In the genomic region with DNA sequence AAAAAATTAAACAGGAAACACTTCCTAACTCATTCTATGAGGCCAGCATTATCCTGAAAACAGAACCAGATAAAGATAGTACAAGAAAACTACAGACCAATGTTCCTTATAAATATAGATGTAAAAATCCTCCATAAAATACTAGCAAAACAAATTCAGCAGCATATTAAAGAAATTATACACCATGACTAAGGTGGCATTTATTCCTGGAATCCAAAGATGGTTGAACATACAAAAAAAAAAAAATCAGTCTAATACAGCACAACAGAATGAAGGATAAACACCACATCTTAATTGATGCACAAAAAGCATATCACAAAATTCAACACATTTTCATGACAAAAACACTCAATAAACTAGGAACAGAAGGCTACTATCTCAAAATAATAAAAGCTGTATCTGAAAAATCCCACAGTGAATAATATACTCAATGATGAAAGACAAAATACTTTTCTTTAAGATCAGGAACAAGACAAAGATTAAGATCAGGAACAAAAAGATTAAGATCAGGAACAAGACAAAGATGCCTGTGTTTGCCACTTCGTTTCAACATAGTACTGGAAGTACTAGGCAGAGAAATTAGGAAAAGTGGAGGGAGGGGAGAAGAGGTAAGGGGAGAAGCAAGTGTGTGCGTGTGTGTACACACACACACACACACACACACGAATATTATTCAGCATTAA, we compare ENCODE assay signal across 1 cellular context.
TF ChIP-seq lines count a peak whose summit lies in the region.

No MANE protein-coding gene starts in this region.

TF ChIP-seq in HepG2, 621 proteins besides CTCF, POLR2A, EP300 and RAD21:
- TF ChIP-seq, protein P1, sequence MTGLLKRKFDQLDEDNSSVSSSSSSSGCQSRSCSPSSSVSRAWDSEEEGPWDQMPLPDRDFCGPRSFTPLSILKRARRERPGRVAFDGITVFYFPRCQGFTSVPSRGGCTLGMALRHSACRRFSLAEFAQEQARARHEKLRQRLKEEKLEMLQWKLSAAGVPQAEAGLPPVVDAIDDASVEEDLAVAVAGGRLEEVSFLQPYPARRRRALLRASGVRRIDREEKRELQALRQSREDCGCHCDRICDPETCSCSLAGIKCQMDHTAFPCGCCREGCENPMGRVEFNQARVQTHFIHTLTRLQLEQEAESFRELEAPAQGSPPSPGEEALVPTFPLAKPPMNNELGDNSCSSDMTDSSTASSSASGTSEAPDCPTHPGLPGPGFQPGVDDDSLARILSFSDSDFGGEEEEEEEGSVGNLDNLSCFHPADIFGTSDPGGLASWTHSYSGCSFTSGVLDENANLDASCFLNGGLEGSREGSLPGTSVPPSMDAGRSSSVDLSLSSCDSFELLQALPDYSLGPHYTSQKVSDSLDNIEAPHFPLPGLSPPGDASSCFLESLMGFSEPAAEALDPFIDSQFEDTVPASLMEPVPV (CRISPR knock-in tag; IDR thresholded peaks at IDR 0.05): no peak
- no peak for TF ChIP-seq ZNF234 (CRISPR knock-in tag; conservative IDR thresholded peaks at IDR 0.05)
- TF ChIP-seq, protein P2, sequence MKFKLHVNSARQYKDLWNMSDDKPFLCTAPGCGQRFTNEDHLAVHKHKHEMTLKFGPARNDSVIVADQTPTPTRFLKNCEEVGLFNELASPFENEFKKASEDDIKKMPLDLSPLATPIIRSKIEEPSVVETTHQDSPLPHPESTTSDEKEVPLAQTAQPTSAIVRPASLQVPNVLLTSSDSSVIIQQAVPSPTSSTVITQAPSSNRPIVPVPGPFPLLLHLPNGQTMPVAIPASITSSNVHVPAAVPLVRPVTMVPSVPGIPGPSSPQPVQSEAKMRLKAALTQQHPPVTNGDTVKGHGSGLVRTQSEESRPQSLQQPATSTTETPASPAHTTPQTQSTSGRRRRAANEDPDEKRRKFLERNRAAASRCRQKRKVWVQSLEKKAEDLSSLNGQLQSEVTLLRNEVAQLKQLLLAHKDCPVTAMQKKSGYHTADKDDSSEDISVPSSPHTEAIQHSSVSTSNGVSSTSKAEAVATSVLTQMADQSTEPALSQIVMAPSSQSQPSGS (CRISPR knock-in tag; IDR thresholded peaks at IDR 0.05): no peak
- no peak for TF ChIP-seq PLRG1 (conservative IDR thresholded peaks at IDR 0.05)
- TF ChIP-seq PHF5A (CRISPR knock-in tag; IDR thresholded peaks at IDR 0.05; ENCODE audit: low read depth, unreplicated experiment): no peak
- TF ChIP-seq, protein P3, sequence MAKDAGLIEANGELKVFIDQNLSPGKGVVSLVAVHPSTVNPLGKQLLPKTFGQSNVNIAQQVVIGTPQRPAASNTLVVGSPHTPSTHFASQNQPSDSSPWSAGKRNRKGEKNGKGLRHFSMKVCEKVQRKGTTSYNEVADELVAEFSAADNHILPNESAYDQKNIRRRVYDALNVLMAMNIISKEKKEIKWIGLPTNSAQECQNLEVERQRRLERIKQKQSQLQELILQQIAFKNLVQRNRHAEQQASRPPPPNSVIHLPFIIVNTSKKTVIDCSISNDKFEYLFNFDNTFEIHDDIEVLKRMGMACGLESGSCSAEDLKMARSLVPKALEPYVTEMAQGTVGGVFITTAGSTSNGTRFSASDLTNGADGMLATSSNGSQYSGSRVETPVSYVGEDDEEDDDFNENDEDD (CRISPR knock-in tag; IDR thresholded peaks at IDR 0.05; ENCODE audit: borderline replicate concordance): no peak
- no peak for TF ChIP-seq HDAC6 (IDR thresholded peaks at IDR 0.05; ENCODE audit: low read depth, low read length)
